Comparison of ENCODE assay signal across 8 cellular contexts in genomic region chrX:106612403-106612789, GRCh38. TPM values are rescaled to one million over a fixed set of nuclear protein-coding genes. Genes with fewer than 3 reads are reported as not detected.
A peak's percentile ranks its signal among the peaks of the same experiment; 100 is the strongest.
DNase-seq lines count a peak whose midpoint lies in the region; ATAC-seq and TF ChIP-seq lines count a peak whose summit lies in the region.

No MANE protein-coding gene starts in this region.

- peak overlapping the region; percentile 62 for H3K4me3 ChIP-seq in AG09309 (ENCODE audit: control insufficient read depth, low read depth, low read length)
- H3K4me3 ChIP-seq in iPS-20b (ENCODE audit: low read length), result peak overlapping the region; percentile 82

- peak overlapping the region; percentile 82 for H3K27ac Mint-ChIP-seq in activated T-helper 2 cell treated with anti-CD3 and anti-CD28 coated beads, Interferon-gamma antibody, Interleukin-2, Interleukin-4, amounts not matched to agents 10 μg/mL and 5 μg/mL and 100 μg/mL, durations not matched to agents 14 hours and 24 hours and 36 hours
- peak overlapping the region; percentile 93 for H3K27ac Mint-ChIP-seq in stimulated activated memory B cell treated with anti-CD40 and anti-IgM and Interleukin-4, amounts not matched to agents 10 μg/mL and 1 μg/mL and 100 μg/mL, for 72 hours

- H3K4me1 ChIP-seq in iPS-20b (ENCODE audit: insufficient read depth, low read length), result no peaks in the 10 kb centered on the region

- DNase-seq in AG09309 (ENCODE audit: low read depth) (no peak), OCI-M2 (lab: John Stamatoyannopoulos, UW; ENCODE audit: unreplicated experiment) (no peak), SIG-M5 treated with dmso at 0.1 percent for 504 hours (lab: John Stamatoyannopoulos, UW; ENCODE audit: unreplicated experiment) (no peak)
- DNase-seq in activated T-helper 2 cell treated with anti-CD3 and anti-CD28 coated beads, Interferon-gamma antibody, Interleukin-2, Interleukin-4, amounts not matched to agents 10 μg/mL and 5 μg/mL and 100 μg/mL, durations not matched to agents 14 hours and 24 hours and 36 hours (ENCODE audit: low spot score), result no peak

- H3K27ac ChIP-seq in iPS-20b (ENCODE audit: low read length), result no peak overlapping the region

- H3K27me3 ChIP-seq in iPS-20b (ENCODE audit: insufficient read depth, low read length), result peaks cover 20% of the 10 kb centered on the region

- no peak for TF ChIP-seq CTCF in AG09309 (IDR thresholded peaks at IDR 0.05; ENCODE audit: control insufficient read depth, insufficient read depth, low read depth, low read length, missing control alignments)

- intact Hi-C loops in activated T-helper 2 cell treated with anti-CD3 and anti-CD28 coated beads, Interferon-gamma antibody, Interleukin-2, Interleukin-4, amounts not matched to agents 10 μg/mL and 5 μg/mL and 100 μg/mL, durations not matched to agents 14 hours and 24 hours and 36 hours (cut with micrococcal nuclease), result no loop called here

- H3K9me3 Mint-ChIP-seq in activated T-helper 2 cell treated with anti-CD3 and anti-CD28 coated beads, Interferon-gamma antibody, Interleukin-2, Interleukin-4, amounts not matched to agents 10 μg/mL and 5 μg/mL and 100 μg/mL, durations not matched to agents 14 hours and 24 hours and 36 hours, result no peaks in the 10 kb centered on the region
- H3K9me3 Mint-ChIP-seq in stimulated activated memory B cell treated with anti-CD40 and anti-IgM and Interleukin-4, amounts not matched to agents 10 μg/mL and 1 μg/mL and 100 μg/mL, for 72 hours, result no peaks in the 10 kb centered on the region

- H3K27me3 Mint-ChIP-seq in activated T-helper 2 cell treated with anti-CD3 and anti-CD28 coated beads, Interferon-gamma antibody, Interleukin-2, Interleukin-4, amounts not matched to agents 10 μg/mL and 5 μg/mL and 100 μg/mL, durations not matched to agents 14 hours and 24 hours and 36 hours (ENCODE audit: low read depth), result no peaks in the 10 kb centered on the region
- H3K27me3 Mint-ChIP-seq in stimulated activated memory B cell treated with anti-CD40 and anti-IgM and Interleukin-4, amounts not matched to agents 10 μg/mL and 1 μg/mL and 100 μg/mL, for 72 hours, result no peaks in the 10 kb centered on the region

- H3K36me3 Mint-ChIP-seq in activated T-helper 2 cell treated with anti-CD3 and anti-CD28 coated beads, Interferon-gamma antibody, Interleukin-2, Interleukin-4, amounts not matched to agents 10 μg/mL and 5 μg/mL and 100 μg/mL, durations not matched to agents 14 hours and 24 hours and 36 hours (ENCODE audit: low read depth), result no peaks in the 10 kb centered on the region
- H3K36me3 Mint-ChIP-seq in stimulated activated memory B cell treated with anti-CD40 and anti-IgM and Interleukin-4, amounts not matched to agents 10 μg/mL and 1 μg/mL and 100 μg/mL, for 72 hours, result no peaks in the 10 kb centered on the region

- peak overlapping the region; percentile 72; the same call in 1 of the 2 replicates for H3K9ac ChIP-seq in iPS-20b (ENCODE audit: low read depth, low read length)

- ATAC-seq in GM19023 (IDR thresholded peaks at IDR 0.05; ENCODE audit: unreplicated experiment), result peak; percentile 25
- ATAC-seq in HG03159 (IDR thresholded peaks at IDR 0.05; ENCODE audit: unreplicated experiment), result peak; percentile 21
- peak; percentile 18 for ATAC-seq in stimulated activated memory B cell treated with anti-CD40 and anti-IgM and Interleukin-4, amounts not matched to agents 10 μg/mL and 1 μg/mL and 100 μg/mL, for 72 hours

- H3K36me3 ChIP-seq in iPS-20b (ENCODE audit: insufficient read depth, low read depth, low read length), result no peaks in the 10 kb centered on the region

- H3K9me3 ChIP-seq in iPS-20b (ENCODE audit: insufficient read depth, low read depth, low read length), result no peaks in the 10 kb centered on the region

- peaks cover 28% of the 10 kb centered on the region for H3K4me1 Mint-ChIP-seq in activated T-helper 2 cell treated with anti-CD3 and anti-CD28 coated beads, Interferon-gamma antibody, Interleukin-2, Interleukin-4, amounts not matched to agents 10 μg/mL and 5 μg/mL and 100 μg/mL, durations not matched to agents 14 hours and 24 hours and 36 hours (ENCODE audit: low read depth)
- H3K4me1 Mint-ChIP-seq in stimulated activated memory B cell treated with anti-CD40 and anti-IgM and Interleukin-4, amounts not matched to agents 10 μg/mL and 1 μg/mL and 100 μg/mL, for 72 hours, result peaks cover 21% of the 10 kb centered on the region

- H3K4me3 Mint-ChIP-seq in activated T-helper 2 cell treated with anti-CD3 and anti-CD28 coated beads, Interferon-gamma antibody, Interleukin-2, Interleukin-4, amounts not matched to agents 10 μg/mL and 5 μg/mL and 100 μg/mL, durations not matched to agents 14 hours and 24 hours and 36 hours (ENCODE audit: low read depth), result peak overlapping the region; percentile 94
- H3K4me3 Mint-ChIP-seq in stimulated activated memory B cell treated with anti-CD40 and anti-IgM and Interleukin-4, amounts not matched to agents 10 μg/mL and 1 μg/mL and 100 μg/mL, for 72 hours, result peak overlapping the region; percentile 90

RNA-seq across cellular contexts. Expression of gene RADX, which starts 0.6 kb away (rescaled TPM):
- 6.5 and 8.0 TPM in 2 replicates for total RNA-seq in activated T-helper 2 cell treated with anti-CD3 and anti-CD28 coated beads, Interferon-gamma antibody, Interleukin-2, Interleukin-4, amounts not matched to agents 10 μg/mL and 5 μg/mL and 100 μg/mL, durations not matched to agents 14 hours and 24 hours and 36 hours
